8 cellular contexts compared by ENCODE assay signal in the genomic region with DNA sequence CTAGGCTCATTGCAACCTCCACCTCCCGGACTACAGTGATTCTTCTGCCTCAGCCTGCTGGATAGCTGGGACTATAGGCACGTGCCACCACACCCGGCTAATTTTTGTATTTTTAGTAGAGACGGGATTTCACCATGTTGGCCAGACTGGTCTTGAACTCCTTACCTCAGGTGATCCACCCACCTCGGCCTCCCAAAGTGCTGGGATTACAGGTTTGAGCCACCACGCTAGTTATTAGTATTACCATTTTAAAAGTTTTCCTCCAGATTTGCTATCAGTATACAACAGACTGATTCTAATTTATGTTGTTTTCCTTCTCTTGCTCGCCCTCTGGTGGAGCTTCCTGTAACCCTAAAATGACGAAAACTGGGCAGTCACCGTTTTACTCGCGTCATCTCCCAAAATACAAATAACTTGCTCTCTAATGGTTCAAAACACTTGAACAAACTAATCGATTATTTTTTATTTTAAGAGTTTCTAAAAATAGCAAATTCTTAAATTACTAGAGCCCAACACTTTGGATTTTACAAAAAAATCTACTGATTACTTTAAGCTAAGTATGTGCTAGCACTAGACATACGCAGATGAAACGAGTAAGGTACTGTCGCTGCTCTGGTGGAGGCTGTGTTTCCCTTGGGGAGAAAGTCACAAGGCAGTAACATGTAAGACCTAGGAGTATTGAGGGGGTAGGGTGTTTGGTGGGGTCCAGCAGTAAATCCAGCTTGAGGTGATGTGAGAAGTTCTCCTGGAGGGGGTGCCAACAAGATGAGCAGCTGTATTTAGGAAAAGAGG.
A peak's percentile ranks its signal among the peaks of the same experiment; 100 is the strongest.
DNase-seq lines count a peak whose midpoint lies in the region; ATAC-seq and TF ChIP-seq lines count a peak whose summit lies in the region.

No MANE protein-coding gene starts in this region.

- no peak overlapping the region for H4K91ac ChIP-seq in IMR-90 (ENCODE audit: insufficient read depth, low read depth, low read length)

- 0 out of 4 replicates have a peak overlapping the region, but pooled peaks of 1 of the 2 experiments have one; percentile 58 for H4K8ac ChIP-seq in IMR-90 (ENCODE audit: low read depth in 2 of 2, low read length in 2 of 2)

- no peak overlapping the region for H2AK5ac ChIP-seq in IMR-90 (ENCODE audit: low read depth, low read length)

- no peaks in the 10 kb centered on the region for H3K9me1 ChIP-seq in IMR-90 (ENCODE audit: insufficient read depth, low read length)

- no peak overlapping the region for H2BK20ac ChIP-seq in IMR-90 (ENCODE audit: low read depth, low read length)

- no TSS peak for BruUV-seq in IMR-90 (replicated peaks; lab: Mats Ljungman, UMichigan)

- no peak overlapping the region for H3K4me2 ChIP-seq in IMR-90 (ENCODE audit: low read depth, low read length)

- CTCF ChIA-PET in IMR-90 (lab: Yijun Ruan, JAX): interaction anchor here (0.6 to 1.0 kb wide), 4 partner anchors 102 to 848 kb away, joined by 3 to 4 read pairs (median 3); no protein-coding TSS in a partner anchor

- ATAC-seq in GM21390 (IDR thresholded peaks at IDR 0.05; ENCODE audit: unreplicated experiment) (peak; percentile 73), IMR-90 (ENCODE audit: low read depth) (peak; percentile 61; the same call in 1 of the 2 replicates), SK-N-SH treated with all-trans-retinoic acid at 6 μM for 48 hours (peak; percentile 78), Right ventricle myocardium superior (ENCODE audit: poor library complexity) (peak; percentile 80)

- no peaks in the 10 kb centered on the region for H3K9me3 ChIP-seq in IMR-90 (ENCODE audit: control insufficient read depth, insufficient read depth, low read length)

- H3K27me3 ChIP-seq in IMR-90 (ENCODE audit: control insufficient read depth, insufficient read depth, low read length) (no peaks in the 10 kb centered on the region), rectal smooth muscle tissue (ENCODE audit: control insufficient read depth, insufficient read depth, low read length) (no peaks in the 10 kb centered on the region)

- peak overlapping the region; percentile 93 for H3K27ac Mint-ChIP-seq in activated naive CD4-positive, alpha-beta T cell treated with anti-CD3 and anti-CD28 coated beads, Interleukin-2, amount 50 U/mL, for 24 hours

- H3K27me3 Mint-ChIP-seq in activated naive CD4-positive, alpha-beta T cell treated with anti-CD3 and anti-CD28 coated beads, Interleukin-2, amount 50 U/mL, for 24 hours: no peaks in the 10 kb centered on the region

- no peak overlapping the region for H4K5ac ChIP-seq in IMR-90 (ENCODE audit: low read depth, low read length)

- POLR2A ChIA-PET in IMR-90 (lab: Charles Lee; ENCODE audit: unreplicated experiment): no interaction called here

- intact Hi-C loops in IMR-90 (cut with micrococcal nuclease) (loop anchor here (10.0 kb wide), 1 partner anchor 493 kb away; no protein-coding TSS in a partner anchor), Right ventricle myocardium superior (cut with DNase I) (loop anchor here (10.0 kb wide), 1 partner anchor 397 kb away; no protein-coding TSS in a partner anchor)

- no peak overlapping the region for H3K56ac ChIP-seq in IMR-90 (ENCODE audit: extremely low read depth, insufficient read depth, low read length)

- no peaks in the 10 kb centered on the region for H4K20me1 ChIP-seq in IMR-90 (ENCODE audit: insufficient read depth, low read length)

- no peak overlapping the region for H2AFZ ChIP-seq in IMR-90 (replicated peaks; ENCODE audit: low read length, poor library complexity)

- H3K23ac ChIP-seq in IMR-90 (ENCODE audit: low read depth, low read length): no peak overlapping the region

- H3K36me3 ChIP-seq in IMR-90 (ENCODE audit: control insufficient read depth, insufficient read depth, low read length) (no peaks in the 10 kb centered on the region), rectal smooth muscle tissue (ENCODE audit: control insufficient read depth, insufficient read depth, low read length) (no peaks in the 10 kb centered on the region)

- TF ChIP-seq POLR2A in IMR-90 (IDR thresholded peaks at IDR 0.05; ENCODE audit: low read depth, low read length): no peak

- 0 out of 2 replicates have a peak overlapping the region, but pooled peaks have one; percentile 8 for H2BK120ac ChIP-seq in IMR-90 (ENCODE audit: low read depth, low read length)

- no peaks in the 10 kb centered on the region for H3K9me3 Mint-ChIP-seq in activated naive CD4-positive, alpha-beta T cell treated with anti-CD3 and anti-CD28 coated beads, Interleukin-2, amount 50 U/mL, for 24 hours

- no peak overlapping the region for H2BK5ac ChIP-seq in IMR-90 (ENCODE audit: low read depth, low read length, poor library complexity, severe bottlenecking)

- dilution Hi-C loops in IMR-90 (cut with HindIII; ENCODE audit: low sequenced_read_pairs, unreplicated experiment): no loop called here

- peaks cover under 1% of the 10 kb centered on the region for H3K36me3 Mint-ChIP-seq in activated naive CD4-positive, alpha-beta T cell treated with anti-CD3 and anti-CD28 coated beads, Interleukin-2, amount 50 U/mL, for 24 hours

- DNase-seq in DMS153 (lab: John Stamatoyannopoulos, UW): peak; percentile 49
- peak; percentile 54 for DNase-seq in IMR-90
- DNase-seq in Right ventricle myocardium superior: peak; percentile 44
- no peak for DNase-seq in OCI-M2 (lab: John Stamatoyannopoulos, UW; ENCODE audit: unreplicated experiment)

- H3K9ac ChIP-seq in IMR-90 (ENCODE audit: low read depth, low read length): no peak overlapping the region
- no peak overlapping the region for H3K9ac ChIP-seq in rectal smooth muscle tissue (ENCODE audit: low read length)

- H3K18ac ChIP-seq in IMR-90 (ENCODE audit: low read depth, low read length): no peak overlapping the region

- H2AK9ac ChIP-seq in IMR-90 (replicated peaks; ENCODE audit: low read depth, low read length, poor library complexity): no peak overlapping the region

- H3K4me1 ChIP-seq in IMR-90 (ENCODE audit: control insufficient read depth, insufficient read depth, low read length): no peaks in the 10 kb centered on the region
- H3K4me1 ChIP-seq in rectal smooth muscle tissue (ENCODE audit: control insufficient read depth, insufficient read depth, low read length): no peaks in the 10 kb centered on the region

- no peak overlapping the region for H2BK15ac ChIP-seq in IMR-90 (ENCODE audit: low read depth, low read length)

- peaks cover 20% of the 10 kb centered on the region for H3K4me1 Mint-ChIP-seq in activated naive CD4-positive, alpha-beta T cell treated with anti-CD3 and anti-CD28 coated beads, Interleukin-2, amount 50 U/mL, for 24 hours

- no peak overlapping the region for H3K27ac ChIP-seq in IMR-90 (ENCODE audit: insufficient read depth, low read length)
- no peak overlapping the region for H3K27ac ChIP-seq in rectal smooth muscle tissue (ENCODE audit: low read depth, low read length)

- no peak overlapping the region for H3K14ac ChIP-seq in IMR-90 (replicated peaks; ENCODE audit: low read depth, low read length)

- H3K4ac ChIP-seq in IMR-90 (ENCODE audit: low read depth, low read length): no peak overlapping the region

- in situ Hi-C loops in IMR-90 (cut with MboI; ENCODE audit: low sequenced_read_pairs): no loop called here

- peaks cover 0 to under 1% of the 10 kb centered on the region in 2 experiments; a peak in 1 of 4 replicates for H3K79me1 ChIP-seq in IMR-90 (ENCODE audit: low read depth in 1 of 2, low read length in 2 of 2)

- H3K4me3 ChIP-seq in IMR-90 (ENCODE audit: insufficient read depth, low read depth, low read length) (no peak overlapping the region), rectal smooth muscle tissue (ENCODE audit: low read length) (peak overlapping the region; percentile 37)

- no CpG with 5 or more reads among the region's 15 CpGs for WGBS in IMR-90 (ENCODE audit: extremely low coverage in 2 of 2, insufficient read length in 1 of 2), 2 experiments

- peak overlapping the region; percentile 76 for H3K4me3 Mint-ChIP-seq in activated naive CD4-positive, alpha-beta T cell treated with anti-CD3 and anti-CD28 coated beads, Interleukin-2, amount 50 U/mL, for 24 hours

- TF ChIP-seq RAD21 in IMR-90 (IDR thresholded peaks at IDR 0.05; ENCODE audit: low read length): peak; percentile 44

- TF ChIP-seq CTCF in IMR-90 (conservative IDR thresholded peaks at IDR 0.05; ENCODE audit: low read depth, low read length): peak; percentile 67

TF ChIP-seq in IMR-90, 13 proteins besides CTCF, POLR2A, EP300 and RAD21:
- no peak for TF ChIP-seq CHD1 (IDR thresholded peaks at IDR 0.05; ENCODE audit: low read depth, low read length)
- TF ChIP-seq SMC3 (IDR thresholded peaks at IDR 0.05; ENCODE audit: low read depth, low read length): peak; percentile 49

TF ChIP-seq in SK-N-SH treated with all-trans-retinoic acid at 6 μM for 48 hours, 23 proteins besides CTCF, POLR2A, EP300 and RAD21 (continues in another document):
- TF ChIP-seq, protein P1, sequence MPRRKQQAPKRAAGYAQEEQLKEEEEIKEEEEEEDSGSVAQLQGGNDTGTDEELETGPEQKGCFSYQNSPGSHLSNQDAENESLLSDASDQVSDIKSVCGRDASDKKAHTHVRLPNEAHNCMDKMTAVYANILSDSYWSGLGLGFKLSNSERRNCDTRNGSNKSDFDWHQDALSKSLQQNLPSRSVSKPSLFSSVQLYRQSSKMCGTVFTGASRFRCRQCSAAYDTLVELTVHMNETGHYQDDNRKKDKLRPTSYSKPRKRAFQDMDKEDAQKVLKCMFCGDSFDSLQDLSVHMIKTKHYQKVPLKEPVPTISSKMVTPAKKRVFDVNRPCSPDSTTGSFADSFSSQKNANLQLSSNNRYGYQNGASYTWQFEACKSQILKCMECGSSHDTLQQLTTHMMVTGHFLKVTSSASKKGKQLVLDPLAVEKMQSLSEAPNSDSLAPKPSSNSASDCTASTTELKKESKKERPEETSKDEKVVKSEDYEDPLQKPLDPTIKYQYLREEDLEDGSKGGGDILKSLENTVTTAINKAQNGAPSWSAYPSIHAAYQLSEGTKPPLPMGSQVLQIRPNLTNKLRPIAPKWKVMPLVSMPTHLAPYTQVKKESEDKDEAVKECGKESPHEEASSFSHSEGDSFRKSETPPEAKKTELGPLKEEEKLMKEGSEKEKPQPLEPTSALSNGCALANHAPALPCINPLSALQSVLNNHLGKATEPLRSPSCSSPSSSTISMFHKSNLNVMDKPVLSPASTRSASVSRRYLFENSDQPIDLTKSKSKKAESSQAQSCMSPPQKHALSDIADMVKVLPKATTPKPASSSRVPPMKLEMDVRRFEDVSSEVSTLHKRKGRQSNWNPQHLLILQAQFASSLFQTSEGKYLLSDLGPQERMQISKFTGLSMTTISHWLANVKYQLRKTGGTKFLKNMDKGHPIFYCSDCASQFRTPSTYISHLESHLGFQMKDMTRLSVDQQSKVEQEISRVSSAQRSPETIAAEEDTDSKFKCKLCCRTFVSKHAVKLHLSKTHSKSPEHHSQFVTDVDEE (CRISPR knock-in tag; IDR thresholded peaks at IDR 0.05): no peak
- no peak for TF ChIP-seq OSR1 (CRISPR knock-in tag; IDR thresholded peaks at IDR 0.05)
